Comparison of ENCODE assay signal across 14 cellular contexts in genomic region chr11:9180784-9181183, GRCh38.
DNase-seq lines count a peak whose midpoint lies in the region; ATAC-seq, FAIRE-seq and TF ChIP-seq lines count a peak whose summit lies in the region.
"Had no signal": no experiment of that assay in that cellular context is flagged by ENCODE, and none has a peak within 500 bp of the region (broad histone marks: within the 10 kb centered on the region; RNA-seq: fewer than 3 reads in every experiment).

No MANE protein-coding gene starts in this region.

- H3K27ac ChIP-seq in dorsolateral prefrontal cortex (peak overlapping the region in 40 of 59 donors; percentile 1 to 95 (median 41)), small intestine (ENCODE audit: low read depth in 1 of 2, low read length in 1 of 2) (no peak overlapping the region)

- no peak for TF ChIP-seq CTCF in dorsolateral prefrontal cortex (IDR thresholded peaks at IDR 0.05 in 54 of 56, conservative IDR thresholded peaks at IDR 0.05 in 2 of 56; ENCODE audit: low read depth in 1 of 56, partially characterized antibody in 56 of 56)
- TF ChIP-seq CTCF in mesothelial cell of epicardium (IDR thresholded peaks at IDR 0.05; ENCODE audit: unreplicated experiment): no peak

- H3K4me1 Mint-ChIP-seq in mesothelial cell of epicardium: no peaks in the 10 kb centered on the region

- WGBS in small intestine, 3 donors: 72 to 89% (median 89%) methylated on average over 4 of the region's 4 CpGs

- H3K27ac Mint-ChIP-seq in mesothelial cell of epicardium: peak overlapping the region; percentile 73
- H3K27ac Mint-ChIP-seq: T-helper 2 cell treated with Interferon-gamma antibody and Interleukin-4, amounts not matched to agents 5 μg/mL and 100 μg/mL, for 36 hours had no signal

- H3K9me3 Mint-ChIP-seq in mesothelial cell of epicardium: no peaks in the 10 kb centered on the region
- H3K9me3 Mint-ChIP-seq: activated naive CD4-positive, alpha-beta T cell treated with anti-CD3 and anti-CD28 coated beads, Interleukin-2, amount 50 U/mL, for 72 hours; T-helper 2 cell treated with Interferon-gamma antibody and Interleukin-4, amounts not matched to agents 5 μg/mL and 100 μg/mL, for 36 hours had no signal

- H3K4me1 ChIP-seq in small intestine (ENCODE audit: control insufficient read depth in 2 of 2, insufficient read depth in 1 of 2, low read depth in 1 of 2, low read length in 1 of 2): no peaks in the 10 kb centered on the region

- H3K36me3 ChIP-seq in small intestine (ENCODE audit: control insufficient read depth in 2 of 2, insufficient read depth in 2 of 2, low read length in 2 of 2): no peaks in the 10 kb centered on the region

- no peaks in the 10 kb centered on the region for H3K27me3 ChIP-seq in dorsolateral prefrontal cortex
- no peaks in the 10 kb centered on the region for H3K27me3 ChIP-seq in small intestine (ENCODE audit: control insufficient read depth in 2 of 2, insufficient read depth in 2 of 2, low read length in 2 of 2)

- ATAC-seq in GM18867 (IDR thresholded peaks at IDR 0.05; ENCODE audit: unreplicated experiment): no peak
- ATAC-seq in GM18861 (IDR thresholded peaks at IDR 0.05; ENCODE audit: unreplicated experiment): no peak
- ATAC-seq: activated naive CD4-positive, alpha-beta T cell treated with anti-CD3 and anti-CD28 coated beads, Interleukin-2, amount 50 U/mL, for 72 hours had no signal

- H3K4me3 ChIP-seq in dorsolateral prefrontal cortex (no peak overlapping the region), small intestine (ENCODE audit: low read depth in 1 of 2, low read length in 2 of 2) (no peak overlapping the region)

- intact Hi-C loops in dorsolateral prefrontal cortex (cut with DNase I): no loop called here

- no peaks in the 10 kb centered on the region for H3K9me3 ChIP-seq in small intestine (ENCODE audit: control insufficient read depth, low read depth)

- DNase-seq in AG20443 (ENCODE audit: low spot score) (peak; percentile 44), NCI-H226 (peak; percentile 76), dorsolateral prefrontal cortex (no peak), mesothelial cell of epicardium (ENCODE audit: low spot score in 2 of 2, unreplicated experiment in 2 of 2) (no peak), small intestine (no peak), urothelium cell line (ENCODE audit: low spot score) (no peak)
- DNase-seq: cerebellar nuclear complex, midbrain, MV-4-11 had no signal

- no peak overlapping the region for H3K4me3 Mint-ChIP-seq in mesothelial cell of epicardium
- H3K4me3 Mint-ChIP-seq: T-helper 2 cell treated with Interferon-gamma antibody and Interleukin-4, amounts not matched to agents 5 μg/mL and 100 μg/mL, for 36 hours had no signal

- no peaks in the 10 kb centered on the region for H3K27me3 Mint-ChIP-seq in mesothelial cell of epicardium (ENCODE audit: low read depth)

- FAIRE-seq in small intestine (lab: Jason Lieb, UNC): no peak
- FAIRE-seq in urothelium cell line (lab: Jason Lieb, UNC): no peak
- FAIRE-seq: G401.6 had no signal

- peaks cover 47% of the 10 kb centered on the region for H3K36me3 Mint-ChIP-seq in mesothelial cell of epicardium

Comparison
In these comparisons a context has a peak if more than half of its experiments do, and no peak if none do; other contexts are left out.
1. DNase-seq: peak in AG20443 (single experiment) and NCI-H226 (single experiment); none in dorsolateral prefrontal cortex (0 of 10), mesothelial cell of epicardium (0 of 2), small intestine (single experiment) and urothelium cell line (single experiment).
2. H3K27ac ChIP-seq: peak in dorsolateral prefrontal cortex (40 of 59); none in small intestine (0 of 2).